ENCODE assay signal across 9 cellular contexts in genomic region chr12:108832730-108833354, GRCh38. TPM values are rescaled to one million over a fixed set of nuclear protein-coding genes. Genes with fewer than 3 reads are reported as not detected.
A peak's percentile ranks its signal among the peaks of the same experiment; 100 is the strongest.
DNase-seq lines count a peak whose midpoint lies in the region; ATAC-seq and TF ChIP-seq lines count a peak whose summit lies in the region.
"Had no signal": no experiment of that assay in that cellular context is flagged by ENCODE, and none has a peak within 500 bp of the region (broad histone marks: within the 10 kb centered on the region; RNA-seq: fewer than 3 reads in every experiment).

No MANE protein-coding gene starts in this region.

- H2AK5ac ChIP-seq in mesendoderm (ENCODE audit: low read length): no peak overlapping the region

- POLR2A ChIA-PET in T-cell (lab: Charles Lee): interaction anchor here in 1 of 2 donors (0.7 kb wide), 1 partner anchor 9 kb away, joined by 5 read pairs; no protein-coding TSS in a partner anchor

- no peak overlapping the region for H3K4me2 ChIP-seq in mesendoderm (ENCODE audit: low read length)

- no peak for TF ChIP-seq CTCF in type B pancreatic cell (conservative IDR thresholded peaks at IDR 0.05)

- H3K27me3 ChIP-seq in MG63 (no peaks in the 10 kb centered on the region), mesendoderm (ENCODE audit: insufficient read depth, low read length, poor library complexity) (no peaks in the 10 kb centered on the region)

- no peak overlapping the region for H2BK5ac ChIP-seq in mesendoderm (ENCODE audit: low read length)

- no peak for ATAC-seq in T-cell (replicated peaks in 1 of 4)
- ATAC-seq in activated CD4-positive, CD25-positive, alpha-beta regulatory T cell treated with anti-CD3 and anti-CD28 coated beads, Interleukin-2, amount 50 U/mL, for 24 hours: no peak

- H3K4me3 ChIP-seq in MG63 (peak overlapping the region; percentile 14; the same call in 1 of the 2 replicates), mesendoderm (ENCODE audit: low read length) (no peak overlapping the region)
- H3K4me3 ChIP-seq: K562 had no signal

- H3K4me3 Mint-ChIP-seq in type B pancreatic cell: peak overlapping the region; percentile 57
- H3K4me3 Mint-ChIP-seq in T-cell: no peak overlapping the region

- H3K36me3 ChIP-seq in MG63 (peaks cover 86% of the 10 kb centered on the region), mesendoderm (ENCODE audit: control insufficient read depth, insufficient read depth, low read length) (no peaks in the 10 kb centered on the region)

- H3K9me3 ChIP-seq in MG63: no peaks in the 10 kb centered on the region

- DNase-seq in MG63: peak; percentile 75
- DNase-seq in dedifferentiated amniotic fluid mesenchymal stem cell (ENCODE audit: extremely low spot score): peak; percentile 93
- DNase-seq in mesendoderm: peak; percentile 86
- DNase-seq in type B pancreatic cell (ENCODE audit: extremely low spot score, unreplicated experiment): no peak
- no peak for DNase-seq in T-cell
- DNase-seq in activated T-cell treated with anti-CD3 and anti-CD28 coated beads, Interleukin-2, amount 50 U/mL, for 48 hours: no peak

- no peak overlapping the region for H3K4ac ChIP-seq in mesendoderm (ENCODE audit: low read depth, low read length)

- peak overlapping the region; percentile 55 for H3K27ac ChIP-seq in mesendoderm (ENCODE audit: low read depth, low read length)

- H3K4me1 ChIP-seq in mesendoderm (ENCODE audit: control insufficient read depth, low read depth, low read length): no peaks in the 10 kb centered on the region

- H3K4me1 Mint-ChIP-seq in type B pancreatic cell (ENCODE audit: unreplicated experiment) (peaks cover 33% of the 10 kb centered on the region), T-cell (peaks cover 14 to 28% (median 21%) of the 10 kb centered on the region in 3 donors)

- H3K9me3 Mint-ChIP-seq in type B pancreatic cell (no peaks in the 10 kb centered on the region), T-cell (no peaks in the 10 kb centered on the region)

- no peak overlapping the region for H4K5ac ChIP-seq in mesendoderm (ENCODE audit: low read length)

- WGBS in mesendoderm (ENCODE audit: extremely low coverage, insufficient coverage, low lambda C conversion rate): no CpG with 5 or more reads among the region's 10 CpGs

- H3K9ac ChIP-seq in mesendoderm (ENCODE audit: low read length): no peak overlapping the region

- no peak overlapping the region for H2BK120ac ChIP-seq in mesendoderm (ENCODE audit: low read depth, low read length)

- H4K8ac ChIP-seq in mesendoderm (ENCODE audit: low read depth, low read length): no peak overlapping the region

- CTCF ChIA-PET in T-cell (lab: Charles Lee): interaction anchor here in 1 of 2 donors (0.6 kb wide), 1 partner anchor 12 kb away, joined by 4 read pairs; no protein-coding TSS in a partner anchor

- no peaks in the 10 kb centered on the region for H3K79me2 ChIP-seq in mesendoderm (ENCODE audit: control insufficient read depth, insufficient read depth, low read length)

- peak overlapping the region; percentile 89 for H3K27ac Mint-ChIP-seq in type B pancreatic cell
- H3K27ac Mint-ChIP-seq in T-cell: no peak overlapping the region

- no peak overlapping the region for H3K56ac ChIP-seq in mesendoderm (ENCODE audit: low read length)

- H3K36me3 Mint-ChIP-seq in type B pancreatic cell (peaks cover 26% of the 10 kb centered on the region), T-cell (peaks cover 39% of the 10 kb centered on the region)

- H3K27me3 Mint-ChIP-seq in type B pancreatic cell: no peaks in the 10 kb centered on the region
- no peaks in the 10 kb centered on the region for H3K27me3 Mint-ChIP-seq in T-cell

- H3K18ac ChIP-seq in mesendoderm (ENCODE audit: low read length): no peak overlapping the region

- no peak overlapping the region for H3K23ac ChIP-seq in mesendoderm (ENCODE audit: low read length)

- H2BK15ac ChIP-seq in mesendoderm (replicated peaks; ENCODE audit: low read depth): no peak overlapping the region

- peaks cover 2% of the 10 kb centered on the region for H3K79me1 ChIP-seq in mesendoderm (ENCODE audit: low read length)

RNA-seq across cellular contexts. Expression of gene SSH1, which starts 24.5 kb away (rescaled TPM):
- total RNA-seq in MG63 (2014; rRNA removed; shearing (Covaris generic); ENCODE audit: low replicate concordance): 7.0 and 8.7 TPM in 2 replicates
- polyA plus RNA-seq in mesendoderm (2013, experiment 1 of 2): 7.0 TPM
- polyA plus RNA-seq in mesendoderm (2013, experiment 2 of 2): 7.5 TPM
- total RNA-seq in type B pancreatic cell (ENCODE audit: low replicate concordance): 32.2 and 33.7 TPM in 2 replicates
- 10 to 100 TPM; 21.8 to 40.1 (median 35.0) TPM for total RNA-seq in T-cell

RNA-seq across cellular contexts. Expression of gene DAO, which starts 47.0 kb away (rescaled TPM):
- total RNA-seq in MG63 (2014; rRNA removed; shearing (Covaris generic); ENCODE audit: low replicate concordance): not detected in 2 replicates
- not detected for polyA plus RNA-seq in mesendoderm (2013, experiment 1 of 2)
- not detected for polyA plus RNA-seq in mesendoderm (2013, experiment 2 of 2)
- total RNA-seq in type B pancreatic cell (ENCODE audit: low replicate concordance) (not detected in 2 replicates), T-cell (not detected)
- total RNA-seq: K562, kidney epithelial cell had no signal
- polyA plus RNA-seq: K562 had no signal

Comparison
In these comparisons a context has a peak if more than half of its experiments do, and no peak if none do; other contexts are left out.
1. DNase-seq: peak in MG63 (single experiment), dedifferentiated amniotic fluid mesenchymal stem cell (single experiment) and mesendoderm (single experiment); none in type B pancreatic cell (single experiment), T-cell (0 of 34) and activated T-cell treated with anti-CD3 and anti-CD28 coated beads, Interleukin-2, amount 50 U/mL, for 48 hours (0 of 2).